Comparison of ENCODE assay signal across 8 cellular contexts in genomic region chr3:149120051-149120972, GRCh38. TPM values are rescaled to one million over a fixed set of nuclear protein-coding genes. Genes with fewer than 3 reads are reported as not detected.
DNase-seq lines count a peak whose midpoint lies in the region; ATAC-seq and TF ChIP-seq lines count a peak whose summit lies in the region.

No MANE protein-coding gene starts in this region.

- DNase-seq in AG08396 (ENCODE audit: low spot score) = peak; percentile 64
- peak; percentile 72 for DNase-seq in GM13977 (ENCODE audit: low spot score)
- peak; percentile 58 for DNase-seq in NCI-H460 (ENCODE audit: extremely low read depth, low read depth)
- no peak for DNase-seq in ascending aorta (ENCODE audit: low spot score in 2 of 2)
- DNase-seq in hepatic stellate cell (ENCODE audit: low spot score) = peak; percentile 54
- DNase-seq in spleen = no peak
- no peak for DNase-seq in COLO668 (lab: John Stamatoyannopoulos, UW; ENCODE audit: unreplicated experiment)

- peaks cover 0 to 3% of the 10 kb centered on the region in 2 donors for H3K4me1 ChIP-seq in ascending aorta
- peaks cover 0 to 8% (median 1%) of the 10 kb centered on the region in 6 donors for H3K4me1 ChIP-seq in spleen

- 17 to 22% (median 19%) methylated on average over 7 of the region's 7 CpGs for WGBS in spleen, 5 donors

- H3K27me3 ChIP-seq in ascending aorta = no peaks in the 10 kb centered on the region
- no peaks in the 10 kb centered on the region for H3K27me3 ChIP-seq in spleen (replicated peaks in 1 of 7)

- TF ChIP-seq CTCF in GM13977 (IDR thresholded peaks at IDR 0.05; ENCODE audit: extremely low read depth, insufficient read depth, missing control alignments) = peak; percentile 68
- TF ChIP-seq CTCF in ascending aorta (IDR thresholded peaks at IDR 0.05) = peak; percentile 51 to 71 (median 66)
- peak; percentile 27 to 72 (median 55) for TF ChIP-seq CTCF in spleen (IDR thresholded peaks at IDR 0.05 in 8 of 11, conservative IDR thresholded peaks at IDR 0.05 in 3 of 11)

- no peaks in the 10 kb centered on the region for H3K9me3 ChIP-seq in ascending aorta
- H3K9me3 ChIP-seq in spleen = no peaks in the 10 kb centered on the region

- H3K4me3 ChIP-seq in ascending aorta (no peak overlapping the region), spleen (no peak overlapping the region)

- in situ Hi-C loops in GM13977 (cut with MboI; ENCODE audit: low pct_unique_long_range_greater_than_20kb, low sequenced_read_pairs, unreplicated experiment) = no loop called here

- H3K27ac ChIP-seq in ascending aorta = no peak overlapping the region
- H3K27ac ChIP-seq in spleen = no peak overlapping the region

- no peak for TF ChIP-seq POLR2A in spleen (IDR thresholded peaks at IDR 0.05)

- H3K36me3 ChIP-seq in ascending aorta (no peaks in the 10 kb centered on the region), spleen (no peaks in the 10 kb centered on the region)

- intact Hi-C loops in ascending aorta (cut with DNase I) = loop anchor here (1.0 to 10.0 kb wide), 3 partner anchors 153 to 254 kb away; partner anchors contain the start of gene TM4SF1
- intact Hi-C loops in spleen (cut with DNase I; ENCODE audit: low total_unique reads) = loop anchor here (2.0 kb wide), 1 partner anchor 152 kb away; no protein-coding TSS in a partner anchor

- ATAC-seq in HG03342 (IDR thresholded peaks at IDR 0.05; ENCODE audit: unreplicated experiment) = peak; percentile 66

RNA-seq across cellular contexts. Expression of gene HPS3, which starts 9.1 kb away (rescaled TPM):
- total RNA-seq in NCI-H460 (2014; rRNA removed; shearing (Covaris generic)) = 17.5 and 17.6 TPM in 2 replicates
- polyA plus RNA-seq in NCI-H460 (2014; cell fraction: nucleus; rRNA removed) = 22.3 and 24.3 TPM in 2 replicates
- total RNA-seq in ascending aorta = 18.9 TPM
- total RNA-seq in spleen = 10 to 100 TPM; 27.4 to 59.7 (median 41.9) TPM
- polyA plus RNA-seq in spleen = 10 to 100 TPM; 16.2 to 18.8 (median 17.4) TPM

RNA-seq across cellular contexts. Expression of gene HLTF, which starts 34.0 kb away (rescaled TPM):
- 50.0 and 50.8 TPM in 2 replicates for total RNA-seq in NCI-H460 (2014; rRNA removed; shearing (Covaris generic))
- polyA plus RNA-seq in NCI-H460 (2014; cell fraction: nucleus; rRNA removed) = 36.9 and 44.5 TPM in 2 replicates
- 136 TPM for total RNA-seq in ascending aorta
- 10 to 100 TPM; 18.4 to 26.5 (median 20.4) TPM for total RNA-seq in spleen
- 1 to 10 TPM; 5.4 to 6.9 (median 6.5) TPM for polyA plus RNA-seq in spleen

Comparison
In these comparisons a context has a peak if more than half of its experiments do, and no peak if none do; other contexts are left out.
1. DNase-seq: peak in AG08396 (single experiment), GM13977 (single experiment), NCI-H460 (single experiment) and hepatic stellate cell (single experiment); none in ascending aorta (0 of 2), spleen (single experiment) and COLO668 (single experiment).
2. Peak in every context shown above with its lines, with median percentiles within 50 percentile points of each other: CTCF ChIP-seq.